2 cellular contexts compared by ENCODE assay signal in genomic region chr3:130865537-130865936, GRCh38.
TF ChIP-seq lines count a peak whose summit lies in the region.

No MANE protein-coding gene starts in this region.

TF ChIP-seq in GM12878, 131 proteins besides CTCF, POLR2A, EP300 and RAD21:
- TF ChIP-seq, protein P1, sequence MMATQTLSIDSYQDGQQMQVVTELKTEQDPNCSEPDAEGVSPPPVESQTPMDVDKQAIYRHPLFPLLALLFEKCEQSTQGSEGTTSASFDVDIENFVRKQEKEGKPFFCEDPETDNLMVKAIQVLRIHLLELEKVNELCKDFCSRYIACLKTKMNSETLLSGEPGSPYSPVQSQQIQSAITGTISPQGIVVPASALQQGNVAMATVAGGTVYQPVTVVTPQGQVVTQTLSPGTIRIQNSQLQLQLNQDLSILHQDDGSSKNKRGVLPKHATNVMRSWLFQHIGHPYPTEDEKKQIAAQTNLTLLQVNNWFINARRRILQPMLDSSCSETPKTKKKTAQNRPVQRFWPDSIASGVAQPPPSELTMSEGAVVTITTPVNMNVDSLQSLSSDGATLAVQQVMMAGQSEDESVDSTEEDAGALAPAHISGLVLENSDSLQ (IDR thresholded peaks at IDR 0.05), result no peak
- TF ChIP-seq ZBTB33 (IDR thresholded peaks at IDR 0.05), result peak; percentile 95
- TF ChIP-seq, protein P2, sequence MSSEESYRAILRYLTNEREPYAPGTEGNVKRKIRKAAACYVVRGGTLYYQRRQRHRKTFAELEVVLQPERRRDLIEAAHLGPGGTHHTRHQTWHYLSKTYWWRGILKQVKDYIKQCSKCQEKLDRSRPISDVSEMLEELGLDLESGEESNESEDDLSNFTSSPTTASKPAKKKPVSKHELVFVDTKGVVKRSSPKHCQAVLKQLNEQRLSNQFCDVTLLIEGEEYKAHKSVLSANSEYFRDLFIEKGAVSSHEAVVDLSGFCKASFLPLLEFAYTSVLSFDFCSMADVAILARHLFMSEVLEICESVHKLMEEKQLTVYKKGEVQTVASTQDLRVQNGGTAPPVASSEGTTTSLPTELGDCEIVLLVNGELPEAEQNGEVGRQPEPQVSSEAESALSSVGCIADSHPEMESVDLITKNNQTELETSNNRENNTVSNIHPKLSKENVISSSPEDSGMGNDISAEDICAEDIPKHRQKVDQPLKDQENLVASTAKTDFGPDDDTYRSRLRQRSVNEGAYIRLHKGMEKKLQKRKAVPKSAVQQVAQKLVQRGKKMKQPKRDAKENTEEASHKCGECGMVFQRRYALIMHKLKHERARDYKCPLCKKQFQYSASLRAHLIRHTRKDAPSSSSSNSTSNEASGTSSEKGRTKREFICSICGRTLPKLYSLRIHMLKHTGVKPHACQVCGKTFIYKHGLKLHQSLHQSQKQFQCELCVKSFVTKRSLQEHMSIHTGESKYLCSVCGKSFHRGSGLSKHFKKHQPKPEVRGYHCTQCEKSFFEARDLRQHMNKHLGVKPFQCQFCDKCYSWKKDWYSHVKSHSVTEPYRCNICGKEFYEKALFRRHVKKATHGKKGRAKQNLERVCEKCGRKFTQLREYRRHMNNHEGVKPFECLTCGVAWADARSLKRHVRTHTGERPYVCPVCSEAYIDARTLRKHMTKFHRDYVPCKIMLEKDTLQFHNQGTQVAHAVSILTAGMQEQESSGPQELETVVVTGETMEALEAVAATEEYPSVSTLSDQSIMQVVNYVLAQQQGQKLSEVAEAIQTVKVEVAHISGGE (CRISPR knock-in tag; IDR thresholded peaks at IDR 0.05), result no peak

TF ChIP-seq in K562, 482 proteins besides CTCF, POLR2A, EP300 and RAD21:
- TF ChIP-seq ZNF766 (CRISPR knock-in tag; conservative IDR thresholded peaks at IDR 0.05) (peak; percentile 81), JUNB (CRISPR knock-in tag; conservative IDR thresholded peaks at IDR 0.05) (no peak), ZNF707 (CRISPR knock-in tag; conservative IDR thresholded peaks at IDR 0.05) (no peak), TFAM (CRISPR knock-in tag; conservative IDR thresholded peaks at IDR 0.05) (no peak), MCM2 (IDR thresholded peaks at IDR 0.05; ENCODE audit: low read depth) (no peak), CBFB (CRISPR knock-in tag; IDR thresholded peaks at IDR 0.05) (no peak), ZBTB33 (CRISPR knock-in tag; IDR thresholded peaks at IDR 0.05) (peak; percentile 63), ZFP36 (IDR thresholded peaks at IDR 0.05; ENCODE audit: low read depth, low read length, partially characterized antibody) (peak; percentile 37), ZEB2 (IDR thresholded peaks at IDR 0.05) (no peak)
TF ChIP-seq in K562: peak in this region for 3.
